In the genomic region with DNA sequence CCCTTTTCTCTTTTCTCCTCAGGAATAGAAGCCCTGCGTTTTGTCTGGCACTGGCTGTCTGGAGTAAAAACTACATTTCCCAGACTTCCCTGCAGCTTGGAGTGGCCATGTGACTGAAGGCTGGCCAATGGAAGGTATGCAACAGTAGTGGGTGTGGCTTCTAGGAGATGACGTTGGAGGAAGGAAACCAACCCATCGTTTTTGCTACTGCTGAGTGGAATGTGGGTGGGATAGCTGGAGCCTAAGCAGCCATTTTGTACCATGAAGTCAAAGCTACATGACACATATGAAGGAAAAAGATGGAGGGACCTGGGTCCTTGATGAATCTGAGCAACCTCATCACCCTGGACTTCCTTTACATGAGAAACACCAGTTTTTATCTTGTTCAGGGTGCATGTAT, we compare ENCODE assay signal across 13 cellular contexts. TPM values are rescaled to one million over a fixed set of nuclear protein-coding genes. Genes with fewer than 3 reads are reported as not detected.
DNase-seq lines count a peak whose midpoint lies in the region; ATAC-seq, FAIRE-seq and TF ChIP-seq lines count a peak whose summit lies in the region.
"Had no signal": no experiment of that assay in that cellular context is flagged by ENCODE, and none has a peak within 500 bp of the region (broad histone marks: within the 10 kb centered on the region; RNA-seq: fewer than 3 reads in every experiment).

No MANE protein-coding gene starts in this region.

- H4K20me1 ChIP-seq in H1 (replicated peaks in 1 of 2; ENCODE audit: control insufficient read depth in 1 of 2, insufficient read depth in 2 of 2, low read length in 2 of 2), result peaks cover 0 to 7% of the 10 kb centered on the region in 2 experiments

- no peak overlapping the region for H4K91ac ChIP-seq in H1 (replicated peaks; ENCODE audit: insufficient read length, low read length)

- peak; percentile 77 for ATAC-seq in activated CD4-positive, alpha-beta T cell treated with anti-CD3 and anti-CD28 coated beads for 36 hours
- peak; percentile 39 to 52 for ATAC-seq in stimulated activated naive B cell treated with anti-CD40 and anti-IgM and Interleukin-4, amounts not matched to agents 10 μg/mL and 1 μg/mL and 100 μg/mL, for 72 hours (replicated peaks)
- ATAC-seq: activated CD8-positive, alpha-beta memory T cell treated with anti-CD3 and anti-CD28 coated beads, Interleukin-2, amount 10 ng/mL, durations not matched to agents 7 days and 5 days had no signal

- TF ChIP-seq POLR2A in H1 (IDR thresholded peaks at IDR 0.05; ENCODE audit: control extremely low read depth in 1 of 2, low read depth in 2 of 2, low read length in 2 of 2), result no peak

- no peak overlapping the region for H3K27ac Mint-ChIP-seq in activated CD4-positive, alpha-beta T cell treated with anti-CD3 and anti-CD28 coated beads for 36 hours
- no peak overlapping the region for H3K27ac Mint-ChIP-seq in stimulated activated naive B cell treated with anti-CD40 and anti-IgM and Interleukin-4, amounts not matched to agents 10 μg/mL and 1 μg/mL and 100 μg/mL, for 72 hours
- H3K27ac Mint-ChIP-seq: activated CD8-positive, alpha-beta memory T cell treated with anti-CD3 and anti-CD28 coated beads, Interleukin-2, amount 10 ng/mL, durations not matched to agents 7 days and 5 days had no signal

- no peak overlapping the region for H3K4me3 Mint-ChIP-seq in activated CD4-positive, alpha-beta T cell treated with anti-CD3 and anti-CD28 coated beads for 36 hours
- H3K4me3 Mint-ChIP-seq in stimulated activated naive B cell treated with anti-CD40 and anti-IgM and Interleukin-4, amounts not matched to agents 10 μg/mL and 1 μg/mL and 100 μg/mL, for 72 hours, result no peak overlapping the region
- H3K4me3 Mint-ChIP-seq: activated CD8-positive, alpha-beta memory T cell treated with anti-CD3 and anti-CD28 coated beads, Interleukin-2, amount 10 ng/mL, durations not matched to agents 7 days and 5 days had no signal

- H3K27me3 ChIP-seq in H1 (replicated peaks in 1 of 4; ENCODE audit: control insufficient read depth in 3 of 4, extremely low read depth in 1 of 4, insufficient read depth in 3 of 4, low read length in 3 of 4), result no peaks in the 10 kb centered on the region; a peak in 1 of 7 replicates

- no peak for TF ChIP-seq CTCF in H1 (IDR thresholded peaks at IDR 0.05; ENCODE audit: control extremely low read depth in 1 of 3, insufficient read depth in 1 of 3, low read depth in 1 of 3, low read length in 3 of 3)

- no peaks in the 10 kb centered on the region for H3K9me3 Mint-ChIP-seq in activated CD4-positive, alpha-beta T cell treated with anti-CD3 and anti-CD28 coated beads for 36 hours (ENCODE audit: low read depth)
- no peaks in the 10 kb centered on the region for H3K9me3 Mint-ChIP-seq in stimulated activated naive B cell treated with anti-CD40 and anti-IgM and Interleukin-4, amounts not matched to agents 10 μg/mL and 1 μg/mL and 100 μg/mL, for 72 hours

- H3K23ac ChIP-seq in H1 (ENCODE audit: insufficient read length), result no peak overlapping the region

- no peak overlapping the region for H3K27ac ChIP-seq in H1 (ENCODE audit: low read depth, low read length)

- no peaks in the 10 kb centered on the region for H3K27me3 Mint-ChIP-seq in activated CD4-positive, alpha-beta T cell treated with anti-CD3 and anti-CD28 coated beads for 36 hours
- H3K27me3 Mint-ChIP-seq in stimulated activated naive B cell treated with anti-CD40 and anti-IgM and Interleukin-4, amounts not matched to agents 10 μg/mL and 1 μg/mL and 100 μg/mL, for 72 hours, result peaks cover 5 to 6% of the 10 kb centered on the region in 2 donors
- H3K27me3 Mint-ChIP-seq: activated CD8-positive, alpha-beta memory T cell treated with anti-CD3 and anti-CD28 coated beads, Interleukin-2, amount 10 ng/mL, durations not matched to agents 7 days and 5 days had no signal

- H3K4ac ChIP-seq in H1 (replicated peaks; ENCODE audit: insufficient read length, low read depth, low read length), result no peak overlapping the region

- no peak overlapping the region for H2BK12ac ChIP-seq in H1 (ENCODE audit: low read depth, low read length)

- no peaks in the 10 kb centered on the region for H3K79me2 ChIP-seq in H1 (ENCODE audit: control insufficient read depth in 1 of 2, insufficient read depth in 2 of 2, low read length in 2 of 2)

- peaks cover 9% of the 10 kb centered on the region; the same call in 1 of the 2 replicates for H3K23me2 ChIP-seq in H1 (ENCODE audit: low read depth, low read length)

- DNase-seq in activated CD4-positive, alpha-beta T cell treated with anti-CD3 and anti-CD28 coated beads for 36 hours, result peak; percentile 16
- DNase-seq in activated CD4-positive, alpha-beta T cell treated with anti-CD3 and anti-CD28 coated beads, Interleukin-2, amount 50 U/mL, for 1 hour, result no peak
- DNase-seq in OCI-M1 (lab: John Stamatoyannopoulos, UW), result peak; percentile 69
- no peak for DNase-seq in H1 (ENCODE audit: low read depth in 1 of 2, low spot score in 2 of 2)
- no peak for DNase-seq in stimulated activated naive B cell treated with anti-CD40 and anti-IgM and Interleukin-4, amounts not matched to agents 10 μg/mL and 1 μg/mL and 100 μg/mL, for 72 hours
- no peak for DNase-seq in activated gamma-delta T cell (lab: John Stamatoyannopoulos, UW)
- DNase-seq in ACHN, result no peak
- no peak for DNase-seq in NOMO-1 treated with DMSO at 0.1 percent for 48 hours (lab: John Stamatoyannopoulos, UW; ENCODE audit: unreplicated experiment)
- DNase-seq: activated CD8-positive, alpha-beta memory T cell treated with anti-CD3 and anti-CD28 coated beads, Interleukin-2, amount 10 ng/mL, durations not matched to agents 7 days and 5 days; hypothalamus had no signal

- no peak for TF ChIP-seq RAD21 in H1 (IDR thresholded peaks at IDR 0.05 in 1 of 2, conservative IDR thresholded peaks at IDR 0.05 in 1 of 2; ENCODE audit: low read depth in 2 of 2, low read length in 2 of 2)

- H2BK120ac ChIP-seq in H1 (replicated peaks; ENCODE audit: low read depth, low read length), result no peak overlapping the region

- H3K9me3 ChIP-seq in H1 (ENCODE audit: insufficient read depth in 2 of 2, low read depth in 1 of 2, low read length in 1 of 2), result peaks cover 4 to 5% of the 10 kb centered on the region in 2 experiments; a peak in 3 of 4 replicates

- H3K56ac ChIP-seq in H1 (replicated peaks; ENCODE audit: insufficient read length, low read depth, low read length), result no peak overlapping the region

- no peaks in the 10 kb centered on the region for H3K36me3 ChIP-seq in H1 (ENCODE audit: control insufficient read depth in 2 of 4, insufficient read depth in 4 of 4, low read length in 3 of 4)

- H3K4me1 Mint-ChIP-seq in activated CD4-positive, alpha-beta T cell treated with anti-CD3 and anti-CD28 coated beads for 36 hours, result no peaks in the 10 kb centered on the region
- no peaks in the 10 kb centered on the region for H3K4me1 Mint-ChIP-seq in stimulated activated naive B cell treated with anti-CD40 and anti-IgM and Interleukin-4, amounts not matched to agents 10 μg/mL and 1 μg/mL and 100 μg/mL, for 72 hours
- H3K4me1 Mint-ChIP-seq: activated CD8-positive, alpha-beta memory T cell treated with anti-CD3 and anti-CD28 coated beads, Interleukin-2, amount 10 ng/mL, durations not matched to agents 7 days and 5 days had no signal

- no peak overlapping the region for H3K14ac ChIP-seq in H1 (ENCODE audit: insufficient read length)

- peaks cover 0 to 5% (median 0%) of the 10 kb centered on the region in 4 experiments; a peak in 3 of 7 replicates for H3K4me1 ChIP-seq in H1 (replicated peaks in 1 of 4; ENCODE audit: control insufficient read depth in 3 of 4, insufficient read depth in 4 of 4, low read length in 3 of 4)

- FAIRE-seq in H1 (lab: Jason Lieb, UNC), result peak; percentile 83

- H4K5ac ChIP-seq in H1 (ENCODE audit: insufficient read length, low read depth, low read length), result no peak overlapping the region

- H3K4me2 ChIP-seq in H1 (ENCODE audit: insufficient read depth in 1 of 2, low read depth in 2 of 2, low read length in 2 of 2), result no peak overlapping the region

- CTCF ChIA-PET in activated CD4-positive, alpha-beta T cell treated with anti-CD3 and anti-CD28 coated beads for 36 hours (lab: Charles Lee), result interaction anchor here (0.6 kb wide), 1 partner anchor 86 kb away, joined by 3 read pairs; no protein-coding TSS in a partner anchor
- CTCF ChIA-PET in H1 (lab: Charles Lee; ENCODE audit: partially characterized antibody), result interaction anchor here (0.5 to 9.5 kb wide), 9 partner anchors 12 to 110 kb away, joined by 3 to 197 read pairs (median 4); no protein-coding TSS in a partner anchor

- POLR2A ChIA-PET in activated CD4-positive, alpha-beta T cell treated with anti-CD3 and anti-CD28 coated beads for 36 hours (lab: Charles Lee), result no interaction called here
- POLR2A ChIA-PET in H1 (lab: Charles Lee; ENCODE audit: partially characterized antibody), result interaction anchor here (0.7 to 1.3 kb wide), 3 partner anchors 12 to 97 kb away, joined by 3 to 4 read pairs (median 3); no protein-coding TSS in a partner anchor

- no peak overlapping the region for H2AK5ac ChIP-seq in H1 (ENCODE audit: low read depth, low read length)

- H2AFZ ChIP-seq in H1 (ENCODE audit: low read length), result no peak overlapping the region

- in situ Hi-C loops in ACHN (cut with HindIII; ENCODE audit: low pct_ligation_motif_present, low pct_unique_long_range_greater_than_20kb, low sequenced_read_pairs), result no loop called here

- no peak overlapping the region for H3K18ac ChIP-seq in H1 (ENCODE audit: extremely low read depth, low read length)

- H3K79me1 ChIP-seq in H1 (ENCODE audit: low read depth, low read length), result no peaks in the 10 kb centered on the region

- no peaks in the 10 kb centered on the region for H3K36me3 Mint-ChIP-seq in activated CD4-positive, alpha-beta T cell treated with anti-CD3 and anti-CD28 coated beads for 36 hours (ENCODE audit: low read depth)
- H3K36me3 Mint-ChIP-seq in stimulated activated naive B cell treated with anti-CD40 and anti-IgM and Interleukin-4, amounts not matched to agents 10 μg/mL and 1 μg/mL and 100 μg/mL, for 72 hours, result no peaks in the 10 kb centered on the region
- H3K36me3 Mint-ChIP-seq: activated CD8-positive, alpha-beta memory T cell treated with anti-CD3 and anti-CD28 coated beads, Interleukin-2, amount 10 ng/mL, durations not matched to agents 7 days and 5 days had no signal

- 48% methylated on average over 3 of the region's 3 CpGs; no CpG with 5 or more reads in 1 of the 2 experiments for WGBS in H1 (ENCODE audit: extremely low coverage in 1 of 2, insufficient coverage in 1 of 2, insufficient read length in 1 of 2, insufficient replicate concordance in 2 of 2, low coverage in 1 of 2, low lambda C conversion rate in 2 of 2, missing lambda C conversion rate in 1 of 2), 2 experiments

- H3K9ac ChIP-seq in H1 (replicated peaks in 1 of 4; ENCODE audit: extremely low read depth in 1 of 4, low read depth in 3 of 4, low read length in 3 of 4), result no peak overlapping the region

- H2BK20ac ChIP-seq in H1 (ENCODE audit: low read length), result no peak overlapping the region

- intact Hi-C loops in activated CD4-positive, alpha-beta T cell treated with anti-CD3 and anti-CD28 coated beads for 36 hours (cut with DNase I, micrococcal nuclease), result no loop called here

- no peak overlapping the region for H4K8ac ChIP-seq in H1 (ENCODE audit: extremely low read depth, insufficient read depth, low read length)

- H2BK5ac ChIP-seq in H1 (ENCODE audit: low read depth, low read length), result no peak overlapping the region

- H3K4me3 ChIP-seq in H1 (ENCODE audit: extremely low read depth in 1 of 4, insufficient read depth in 2 of 4, low read depth in 3 of 4, low read length in 4 of 4), result no peak overlapping the region

- no peak for TF ChIP-seq EP300 in H1 (IDR thresholded peaks at IDR 0.05; ENCODE audit: borderline replicate concordance in 1 of 2, low read depth in 2 of 2, low read length in 2 of 2)

- H2BK15ac ChIP-seq in H1 (ENCODE audit: low read length), result no peak overlapping the region

RNA-seq across cellular contexts. Expression of a gene that starts 19.6 kb away (rescaled TPM):
- not detected for total RNA-seq in activated CD4-positive, alpha-beta T cell treated with anti-CD3 and anti-CD28 coated beads for 36 hours
- not detected in 2 replicates for total RNA-seq in H1 (2021; fragmentation: NEBNext Ultra II Directional; extraction: Animal tissue kit (Norgen Biotek cat#: 25700))
- polyA plus RNA-seq in H1 (2011; rRNA removed), result 0.19 TPM in 1 of 2 replicates, not detected in the other
- polyA plus RNA-seq in H1 (2011; cell fraction: cytosol; rRNA removed), result not detected
- not detected for polyA plus RNA-seq in H1 (2011; cell fraction: nucleus; rRNA removed)
- polyA plus RNA-seq in H1 (2012, experiment 1 of 2), result not detected in 4 replicates
- polyA plus RNA-seq in H1 (2012, experiment 2 of 2), result not detected
- 0.12 TPM for polyA plus RNA-seq in H1 (2013, experiment 1 of 2)
- polyA plus RNA-seq in H1 (2013, experiment 2 of 2), result 0.06 TPM
- not detected in 2 replicates for polyA minus RNA-seq in H1 (2011; rRNA and poly(A)+ RNA removed)
- polyA minus RNA-seq in H1 (2011; cell fraction: cytosol; rRNA and poly(A)+ RNA removed), result not detected
- polyA minus RNA-seq in H1 (2011; cell fraction: nucleus; rRNA and poly(A)+ RNA removed), result not detected
- total RNA-seq: activated CD8-positive, alpha-beta memory T cell treated with anti-CD3 and anti-CD28 coated beads, Interleukin-2, amount 10 ng/mL, durations not matched to agents 7 days and 5 days; cardiac septum had no signal
- polyA plus RNA-seq: BJ had no signal

RNA-seq across cellular contexts. Expression of a gene that starts 24.4 kb away (rescaled TPM):
- not detected for total RNA-seq in activated CD4-positive, alpha-beta T cell treated with anti-CD3 and anti-CD28 coated beads for 36 hours
- total RNA-seq in H1 (2021; fragmentation: NEBNext Ultra II Directional; extraction: Animal tissue kit (Norgen Biotek cat#: 25700)), result 2.0 TPM in 2 replicates
- 0.57 and 1.3 TPM in 2 replicates for polyA plus RNA-seq in H1 (2011; rRNA removed)
- polyA plus RNA-seq in H1 (2011; cell fraction: cytosol; rRNA removed), result 0.93 TPM
- polyA plus RNA-seq in H1 (2011; cell fraction: nucleus; rRNA removed), result 0.84 TPM
- polyA plus RNA-seq in H1 (2012, experiment 1 of 2), result 0.17 to 0.68 TPM (median 0.49 TPM) in 4 replicates
- polyA plus RNA-seq in H1 (2012, experiment 2 of 2), result 0.14 TPM
- polyA plus RNA-seq in H1 (2013, experiment 1 of 2), result 1.5 TPM
- 1.8 TPM for polyA plus RNA-seq in H1 (2013, experiment 2 of 2)
- polyA minus RNA-seq in H1 (2011; rRNA and poly(A)+ RNA removed), result 0.15 and 0.69 TPM in 2 replicates
- 2.5 TPM for polyA minus RNA-seq in H1 (2011; cell fraction: cytosol; rRNA and poly(A)+ RNA removed)
- 2.4 TPM for polyA minus RNA-seq in H1 (2011; cell fraction: nucleus; rRNA and poly(A)+ RNA removed)
- total RNA-seq: activated CD8-positive, alpha-beta memory T cell treated with anti-CD3 and anti-CD28 coated beads, Interleukin-2, amount 10 ng/mL, durations not matched to agents 7 days and 5 days; cardiac septum had no signal
- polyA plus RNA-seq: BJ, neural cell had no signal

Comparison
In these comparisons a context has a peak if more than half of its experiments do, and no peak if none do; other contexts are left out.
1. DNase-seq: peak in activated CD4-positive, alpha-beta T cell treated with anti-CD3 and anti-CD28 coated beads for 36 hours (single experiment) and OCI-M1 (single experiment); none in activated CD4-positive, alpha-beta T cell treated with anti-CD3 and anti-CD28 coated beads, Interleukin-2, amount 50 U/mL, for 1 hour (single experiment), H1 (0 of 2), stimulated activated naive B cell treated with anti-CD40 and anti-IgM and Interleukin-4, amounts not matched to agents 10 μg/mL and 1 μg/mL and 100 μg/mL, for 72 hours (single experiment), activated gamma-delta T cell (single experiment), ACHN (single experiment) and NOMO-1 treated with DMSO at 0.1 percent for 48 hours (single experiment).